Comparison of ENCODE assay signal across 8 cellular contexts in the genomic region with DNA sequence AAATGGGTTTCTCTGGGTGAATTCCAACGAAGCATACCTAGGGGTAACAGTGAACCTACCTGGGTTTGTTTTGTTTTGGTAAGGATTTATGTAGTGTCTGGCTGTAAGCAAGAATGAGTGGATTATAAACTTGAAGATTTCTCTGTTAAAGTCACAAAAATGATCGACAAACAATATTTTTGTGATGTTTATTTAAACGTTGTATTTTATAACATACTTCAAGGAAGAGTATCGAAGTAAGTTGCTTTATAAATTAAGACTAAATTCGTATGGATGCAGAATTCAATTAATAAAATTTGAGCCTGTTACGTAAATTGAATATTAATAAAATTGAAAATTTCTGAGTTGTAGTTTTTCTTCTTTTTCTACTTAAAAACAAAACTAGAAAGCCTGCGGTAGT. TPM values are rescaled to one million over a fixed set of nuclear protein-coding genes. Genes with fewer than 3 reads are reported as not detected.
DNase-seq lines count a peak whose midpoint lies in the region; ATAC-seq and FAIRE-seq lines count a peak whose summit lies in the region.

No MANE protein-coding gene starts in this region.

- H3K36me3 Mint-ChIP-seq in activated CD4-positive, alpha-beta T cell treated with anti-CD3 and anti-CD28 coated beads, Interleukin-2, amount 10 ng/mL, durations not matched to agents 24 days and 14 days (ENCODE audit: low read depth) = no peaks in the 10 kb centered on the region
- H3K36me3 Mint-ChIP-seq in activated naive CD8-positive, alpha-beta T cell = no peaks in the 10 kb centered on the region

- peak overlapping the region; percentile 82 for H3K4me3 Mint-ChIP-seq in activated CD4-positive, alpha-beta T cell treated with anti-CD3 and anti-CD28 coated beads, Interleukin-2, amount 10 ng/mL, durations not matched to agents 24 days and 14 days
- peak overlapping the region; percentile 87 for H3K4me3 Mint-ChIP-seq in activated naive CD8-positive, alpha-beta T cell

- H3K27me3 Mint-ChIP-seq in activated CD4-positive, alpha-beta T cell treated with anti-CD3 and anti-CD28 coated beads, Interleukin-2, amount 10 ng/mL, durations not matched to agents 24 days and 14 days = peaks cover 60% of the 10 kb centered on the region
- H3K27me3 Mint-ChIP-seq in activated naive CD8-positive, alpha-beta T cell = peaks cover 9% of the 10 kb centered on the region

- H3K4me3 ChIP-seq in subcutaneous abdominal adipose tissue (ENCODE audit: low read depth in 1 of 5, low read length in 5 of 5) = peak overlapping the region; percentile 68 to 92 (median 81)
- H3K4me3 ChIP-seq in aorta (ENCODE audit: low read length in 2 of 2) = peak overlapping the region in 1 of 2 donors; percentile 91

- H3K4me1 ChIP-seq in subcutaneous abdominal adipose tissue (ENCODE audit: control insufficient read depth in 5 of 5, insufficient read depth in 5 of 5, low read length in 5 of 5) (peaks cover 0 to 15% (median 13%) of the 10 kb centered on the region in 5 donors), aorta (ENCODE audit: control insufficient read depth in 1 of 2, insufficient read depth in 2 of 2, low read length in 2 of 2) (no peaks in the 10 kb centered on the region)

- no peak overlapping the region for H3K27ac ChIP-seq in subcutaneous abdominal adipose tissue (ENCODE audit: low read depth, low read length)
- no peak overlapping the region for H3K27ac ChIP-seq in aorta (ENCODE audit: low read depth in 1 of 2, low read length in 2 of 2)

- H3K9me3 ChIP-seq in subcutaneous abdominal adipose tissue (ENCODE audit: control insufficient read depth in 5 of 5, low read length in 5 of 5) (no peaks in the 10 kb centered on the region), aorta (ENCODE audit: control insufficient read depth, low read length) (no peaks in the 10 kb centered on the region)

- ATAC-seq in aorta (ENCODE audit: low FRiP score) = no peak

- peak overlapping the region in 3 of 5 donors; percentile 67 to 82 (median 72) for H3K9ac ChIP-seq in subcutaneous abdominal adipose tissue (ENCODE audit: low read length in 5 of 5)

- H3K9me3 Mint-ChIP-seq in activated CD4-positive, alpha-beta T cell treated with anti-CD3 and anti-CD28 coated beads, Interleukin-2, amount 10 ng/mL, durations not matched to agents 24 days and 14 days = no peaks in the 10 kb centered on the region
- H3K9me3 Mint-ChIP-seq in activated naive CD8-positive, alpha-beta T cell (ENCODE audit: low read depth) = no peaks in the 10 kb centered on the region

- intact Hi-C loops in activated CD4-positive, alpha-beta T cell treated with anti-CD3 and anti-CD28 coated beads, Interleukin-2, amount 10 ng/mL, durations not matched to agents 24 days and 14 days (cut with micrococcal nuclease) = loop anchor here (1.0 to 5.0 kb wide), 2 partner anchors 109 to 200 kb away; a partner anchor contains a TSS
- intact Hi-C loops in posterior cingulate gyrus (cut with DNase I) = loop anchor here (10.0 kb wide), 1 partner anchor 108 kb away; a partner anchor contains a TSS
- intact Hi-C loops in aorta (cut with DNase I) = loop anchor here in 1 of 2 donors (5.0 kb wide), 1 partner anchor 110 kb away; a partner anchor contains a TSS

- FAIRE-seq in islet of Langerhans (lab: Jason Lieb, UNC) = peak; percentile 62

- H3K36me3 ChIP-seq in subcutaneous abdominal adipose tissue (ENCODE audit: control insufficient read depth in 5 of 5, insufficient read depth in 5 of 5, low read length in 5 of 5) = no peaks in the 10 kb centered on the region
- H3K36me3 ChIP-seq in aorta (ENCODE audit: control insufficient read depth in 1 of 2, insufficient read depth in 2 of 2, low read length in 1 of 2) = no peaks in the 10 kb centered on the region

- no peak overlapping the region for H3K27ac Mint-ChIP-seq in activated CD4-positive, alpha-beta T cell treated with anti-CD3 and anti-CD28 coated beads, Interleukin-2, amount 10 ng/mL, durations not matched to agents 24 days and 14 days
- H3K27ac Mint-ChIP-seq in activated naive CD8-positive, alpha-beta T cell = peak overlapping the region; percentile 71

- DNase-seq in activated CD4-positive, alpha-beta T cell treated with anti-CD3 and anti-CD28 coated beads, Interleukin-2, amount 10 ng/mL, durations not matched to agents 24 days and 14 days = no peak
- no peak for DNase-seq in activated CD4-positive, alpha-beta T cell treated with anti-CD3 and anti-CD28 coated beads, Interleukin-2, amount 50 U/mL, for 4 hours
- no peak for DNase-seq in posterior cingulate gyrus
- DNase-seq in UCSD-AML1 (lab: John Stamatoyannopoulos, UW; ENCODE audit: unreplicated experiment) = no peak
- DNase-seq in aorta = no peak

- H3K27me3 ChIP-seq in subcutaneous abdominal adipose tissue (ENCODE audit: control insufficient read depth in 5 of 5, insufficient read depth in 4 of 5, low read length in 5 of 5) = peaks cover 0 to 2% (median 0%) of the 10 kb centered on the region in 5 donors
- no peaks in the 10 kb centered on the region for H3K27me3 ChIP-seq in aorta (ENCODE audit: control insufficient read depth in 1 of 2, insufficient read depth in 2 of 2, low read length in 1 of 2)

- 86 to 88% methylated on average over 7 of the region's 7 CpGs for WGBS in aorta, 2 donors

- peaks cover 10% of the 10 kb centered on the region for H3K4me1 Mint-ChIP-seq in activated CD4-positive, alpha-beta T cell treated with anti-CD3 and anti-CD28 coated beads, Interleukin-2, amount 10 ng/mL, durations not matched to agents 24 days and 14 days
- peaks cover 10% of the 10 kb centered on the region for H3K4me1 Mint-ChIP-seq in activated naive CD8-positive, alpha-beta T cell (ENCODE audit: low read depth)

RNA-seq across cellular contexts. Expression of a gene that starts 1.0 kb away (rescaled TPM):
- 1.9 and 2.4 TPM in 2 replicates for total RNA-seq in activated CD4-positive, alpha-beta T cell treated with anti-CD3 and anti-CD28 coated beads, Interleukin-2, amount 10 ng/mL, durations not matched to agents 24 days and 14 days
- total RNA-seq in aorta = 10 to 100 TPM in 1 of 2 donors, 1 to 10 TPM in 1; 4.1 to 12.7 TPM
- polyA plus RNA-seq in aorta = 1 to 10 TPM in 1 of 2 donors, under 1 TPM in 1; 0.75 to 1.5 TPM
